Comparison of ENCODE assay signal across 26 cellular contexts in genomic region chr11:3202305-3202704, GRCh38. TPM values are rescaled to one million over a fixed set of nuclear protein-coding genes. Genes with fewer than 3 reads are reported as not detected.
"Had no signal": no experiment of that assay in that cellular context is flagged by ENCODE, and none has a peak within 500 bp of the region (broad histone marks: within the 10 kb centered on the region; RNA-seq: fewer than 3 reads in every experiment).

No MANE protein-coding gene starts in this region.

- H3K4me1 ChIP-seq: gastrocnemius medialis, prostate gland had no signal

- H3K9me3 Mint-ChIP-seq: activated CD4-positive, alpha-beta T cell treated with anti-CD3 and anti-CD28 coated beads, Interleukin-2, amount 10 ng/mL, durations not matched to agents 24 days and 14 days; activated T-cell treated with anti-CD3 and anti-CD28 coated beads, Interleukin-2, amount 50 U/mL, for 72 hours; effector memory CD8-positive, alpha-beta T cell; naive B cell had no signal

- H3K36me3 ChIP-seq: gastrocnemius medialis, heart left ventricle, prostate gland had no signal

- H3K4me3 Mint-ChIP-seq: activated CD4-positive, alpha-beta T cell treated with anti-CD3 and anti-CD28 coated beads, Interleukin-2, amount 10 ng/mL, durations not matched to agents 24 days and 14 days; activated CD8-positive, alpha-beta T cell treated with anti-CD3 and anti-CD28 coated beads, Interleukin-2, amount 10 ng/mL, durations not matched to agents 7 days and 5 days; activated T-cell treated with anti-CD3 and anti-CD28 coated beads, Interleukin-2, amount 50 U/mL, for 72 hours; effector memory CD8-positive, alpha-beta T cell had no signal

- DNase-seq: activated CD4-positive, alpha-beta T cell treated with anti-CD3 and anti-CD28 coated beads, Interleukin-2, amount 10 ng/mL, durations not matched to agents 24 days and 14 days; activated CD4-positive, CD25-positive, alpha-beta regulatory T cell; activated CD8-positive, alpha-beta T cell treated with anti-CD3 and anti-CD28 coated beads, Interleukin-2, amount 10 ng/mL, durations not matched to agents 7 days and 5 days; activated gamma-delta T cell; anterior cingulate cortex; dermis blood vessel endothelial cell; effector memory CD8-positive, alpha-beta T cell; gastrocnemius medialis; naive B cell; nucleus accumbens; right cardiac atrium; small intestine; stimulated activated CD4-positive, alpha-beta T cell treated with anti-CD3 and anti-CD28 coated beads, Interleukin-4, amount 100 ng/mL, for 4 hours; stimulated activated CD8-positive, alpha-beta memory T cell treated with anti-CD3 and anti-CD28 coated beads, Interleukin-4, amount 100 ng/mL, for 48 hours; stimulated activated naive CD4-positive, alpha-beta T cell treated with Interleukin-2 at 50 U/mL for 16 hours; substantia nigra; SW 1271; trophoblast cell had no signal

- H3K36me3 Mint-ChIP-seq: naive B cell had no signal

- H3K9me3 ChIP-seq: gastrocnemius medialis, heart left ventricle, prostate gland had no signal

- H3K27ac Mint-ChIP-seq: activated CD4-positive, alpha-beta T cell treated with anti-CD3 and anti-CD28 coated beads, Interleukin-2, amount 10 ng/mL, durations not matched to agents 24 days and 14 days; activated CD8-positive, alpha-beta T cell treated with anti-CD3 and anti-CD28 coated beads, Interleukin-2, amount 10 ng/mL, durations not matched to agents 7 days and 5 days; activated T-cell treated with anti-CD3 and anti-CD28 coated beads, Interleukin-2, amount 50 U/mL, for 72 hours; effector memory CD8-positive, alpha-beta T cell; naive B cell had no signal

- H3K4me1 Mint-ChIP-seq: activated CD4-positive, alpha-beta T cell treated with anti-CD3 and anti-CD28 coated beads, Interleukin-2, amount 10 ng/mL, durations not matched to agents 24 days and 14 days; naive B cell had no signal

- H3K4me3 ChIP-seq: gastrocnemius medialis, prostate gland had no signal

- H3K27ac ChIP-seq: gastrocnemius medialis, heart left ventricle, prostate gland had no signal

RNA-seq across cellular contexts. Expression of gene MRGPRG, which starts 16.3 kb away (rescaled TPM):
- total RNA-seq: activated CD4-positive, alpha-beta T cell treated with anti-CD3 and anti-CD28 coated beads, Interleukin-2, amount 10 ng/mL, durations not matched to agents 24 days and 14 days; activated CD8-positive, alpha-beta T cell treated with anti-CD3 and anti-CD28 coated beads, Interleukin-2, amount 10 ng/mL, durations not matched to agents 7 days and 5 days; activated T-cell treated with anti-CD3 and anti-CD28 coated beads, Interleukin-2, amount 50 U/mL, for 72 hours; cerebellum; dermis blood vessel endothelial cell; epithelial cell of proximal tubule; gastrocnemius medialis; heart left ventricle; left colon; mononuclear cell; right cardiac atrium; T-helper 2 cell treated with Interferon-gamma antibody and Interleukin-4, amounts not matched to agents 100 ng/mL and 5 ng/mL, for 36 hours had no signal
- polyA plus RNA-seq: heart left ventricle, right cardiac atrium, small intestine had no signal

RNA-seq across cellular contexts. Expression of gene MRGPRE, which starts 29.9 kb away (rescaled TPM):
- total RNA-seq: activated CD4-positive, alpha-beta T cell treated with anti-CD3 and anti-CD28 coated beads, Interleukin-2, amount 10 ng/mL, durations not matched to agents 24 days and 14 days; activated CD8-positive, alpha-beta T cell treated with anti-CD3 and anti-CD28 coated beads, Interleukin-2, amount 10 ng/mL, durations not matched to agents 7 days and 5 days; activated T-cell treated with anti-CD3 and anti-CD28 coated beads, Interleukin-2, amount 50 U/mL, for 72 hours; dermis blood vessel endothelial cell; epithelial cell of proximal tubule; gastrocnemius medialis; left colon; mononuclear cell; T-helper 2 cell treated with Interferon-gamma antibody and Interleukin-4, amounts not matched to agents 100 ng/mL and 5 ng/mL, for 36 hours had no signal
